Comparison of ENCODE assay signal across 25 cellular contexts in genomic region chr3:195555110-195555509, GRCh38. TPM values are rescaled to one million over a fixed set of nuclear protein-coding genes. Genes with fewer than 3 reads are reported as not detected.
DNase-seq lines count a peak whose midpoint lies in the region; ATAC-seq, FAIRE-seq and TF ChIP-seq lines count a peak whose summit lies in the region.
"Had no signal": no experiment of that assay in that cellular context is flagged by ENCODE, and none has a peak within 500 bp of the region (broad histone marks: within the 10 kb centered on the region; RNA-seq: fewer than 3 reads in every experiment).

No MANE protein-coding gene starts in this region.

- no peaks in the 10 kb centered on the region for H3K36me3 ChIP-seq in K562 (ENCODE audit: control insufficient read depth, insufficient read depth, low read length)
- H3K36me3 ChIP-seq: ascending aorta, Peyer's patch, SJCRH30 had no signal

- FAIRE-seq in K562 (lab: Jason Lieb, UNC), result no peak
- FAIRE-seq: A204.1, endothelial cell of umbilical vein, GM19239 had no signal

- no peak overlapping the region for H3K4me3 ChIP-seq in K562
- H3K4me3 ChIP-seq: ascending aorta, Peyer's patch, SJCRH30, skin epidermis had no signal

- in situ Hi-C loops in K562 (cut with MboI), result no loop called here

- no peak for TF ChIP-seq EP300 in K562 (IDR thresholded peaks at IDR 0.05; ENCODE audit: low read length)

- peak; percentile 41; the same call in 2 of the 3 replicates for ATAC-seq in K562
- no peak for ATAC-seq in omental fat pad (ENCODE audit: low FRiP score)
- no peak for ATAC-seq in HG02884 (IDR thresholded peaks at IDR 0.05; ENCODE audit: unreplicated experiment)

- no peak overlapping the region for H2AFZ ChIP-seq in K562 (ENCODE audit: low read depth, low read length)

- intact Hi-C loops in K562 (cut with micrococcal nuclease), result loop anchor here (5.0 kb wide), 2 partner anchors 57 to 222 kb away; no protein-coding TSS in a partner anchor

- 8% methylated on average over 8 of the region's 8 CpGs for WGBS in K562 (ENCODE audit: insufficient coverage, low coverage, missing lambda C conversion rate)

- H3K4me1 ChIP-seq in K562 (replicated peaks in 1 of 2; ENCODE audit: control insufficient read depth in 2 of 2, insufficient read depth in 2 of 2, low read length in 2 of 2), result peaks cover 0 to 3% of the 10 kb centered on the region in 2 experiments; a peak in 1 of 5 replicates
- H3K4me1 ChIP-seq: ascending aorta, SJCRH30 had no signal

- TF ChIP-seq POLR2A in K562 (conservative IDR thresholded peaks at IDR 0.05), result no peak

- H3K27ac ChIP-seq in K562 (ENCODE audit: extremely low read depth, low read depth, low read length), result no peak overlapping the region
- H3K27ac ChIP-seq: ascending aorta, HL-60, Peyer's patch, SJCRH30, skin epidermis had no signal

- no peaks in the 10 kb centered on the region for H3K9me3 ChIP-seq in K562 (replicated peaks; ENCODE audit: control insufficient read depth, insufficient read depth, low read depth, low read length)
- H3K9me3 ChIP-seq: ascending aorta, Peyer's patch, SJCRH30 had no signal

- peak; percentile 50 for DNase-seq in activated CD4-positive, alpha-beta T cell treated with anti-CD3 and anti-CD28 coated beads for 48 hours
- no peak for DNase-seq in activated CD4-positive, alpha-beta T cell treated with anti-CD3 and anti-CD28 coated beads for 4 hours
- DNase-seq in stimulated activated naive CD4-positive, alpha-beta T cell (lab: John Stamatoyannopoulos, UW), result peak in 4 of 6 experiments; percentile 6 to 31 (median 14)
- no peak for DNase-seq in stimulated activated naive CD4-positive, alpha-beta T cell treated with Interleukin-2 at 50 U/mL for 16 hours (lab: John Stamatoyannopoulos, UW)
- DNase-seq in K562 (ENCODE audit: extremely low read depth in 1 of 4, low spot score in 3 of 4) (peak in 1 of 4 experiments; percentile 19), omental fat pad (ENCODE audit: low spot score) (no peak), NCI-H82 (lab: John Stamatoyannopoulos, UW) (no peak)
- DNase-seq: activated effector memory CD4-positive, alpha-beta T cell treated with anti-CD3 and anti-CD28 coated beads, Interleukin-2, amount 50 U/mL, for 16 hours; caudate nucleus; dermis blood vessel endothelial cell; IMR-90; mammary epithelial cell; NCI-H1105 treated with DMSO at 0.1 percent for 48 hours; NCI-H446 treated with DMSO at 0.1 percent for 48 hours; Peyer's patch; SJCRH30 had no signal

- no peaks in the 10 kb centered on the region for H4K20me1 ChIP-seq in K562 (replicated peaks; ENCODE audit: control insufficient read depth, insufficient read depth, low read length)

- H3K27me3 ChIP-seq in K562 (ENCODE audit: control insufficient read depth in 2 of 2, insufficient read depth in 2 of 2, low read length in 2 of 2), result peaks cover 4 to 17% of the 10 kb centered on the region in 2 experiments; a peak in 2 of 5 replicates
- H3K27me3 ChIP-seq: ascending aorta, Peyer's patch, SJCRH30 had no signal

- BruUV-seq in K562 (replicated peaks; lab: Mats Ljungman, UMichigan), result no TSS peak

- no peak overlapping the region for H3K4me2 ChIP-seq in K562 (ENCODE audit: insufficient read depth, low read length)

- TF ChIP-seq CTCF in K562 (IDR thresholded peaks at IDR 0.05 in 2 of 3, conservative IDR thresholded peaks at IDR 0.05 in 1 of 3; ENCODE audit: insufficient read depth in 2 of 3, low read depth in 1 of 3, low read length in 3 of 3) (no peak), omental fat pad (IDR thresholded peaks at IDR 0.05) (no peak)

- no peak for TF ChIP-seq RAD21 in K562 (CRISPR knock-in tag; conservative IDR thresholded peaks at IDR 0.05 in 1 of 2, IDR thresholded peaks at IDR 0.05 in 1 of 2)

- H3K9ac ChIP-seq in K562 (ENCODE audit: insufficient read depth in 1 of 2, low read depth in 2 of 2, low read length in 2 of 2), result no peak overlapping the region

- no peaks in the 10 kb centered on the region for H3K9me1 ChIP-seq in K562 (ENCODE audit: control insufficient read depth, insufficient read depth, low read length)

- POLR2A ChIA-PET in K562 (lab: Yijun Ruan, JAX), result interaction anchor here (1.2 to 2.8 kb wide), 3 partner anchors 10 to 29 kb away, joined by 3 to 9 read pairs (median 5); partner anchors contain the start of genes APOD and PPP1R2

- CTCF ChIA-PET in K562 (lab: Yijun Ruan, JAX; ENCODE audit: low intra/inter-chr PET ratio), result interaction anchor here (1.0 kb wide), 1 partner anchor 295 kb away, joined by 3 read pairs; no protein-coding TSS in a partner anchor

- H3K79me2 ChIP-seq in K562 (ENCODE audit: control insufficient read depth, insufficient read depth, low read length), result no peaks in the 10 kb centered on the region

TF ChIP-seq in K562, 482 proteins besides CTCF, POLR2A, EP300 and RAD21:
- TF ChIP-seq PKNOX1 (IDR thresholded peaks at IDR 0.05) (0 out of 2 replicates have a peak, but pooled peaks have one; percentile 3), MTF1 (CRISPR knock-in tag; IDR thresholded peaks at IDR 0.05; ENCODE audit: borderline replicate concordance) (no peak)

RNA-seq across cellular contexts. Expression of gene PPP1R2, which starts 12.0 kb away (rescaled TPM):
- total RNA-seq in K562 (2011; cell fraction: chromatin; rRNA removed; ENCODE audit: low replicate concordance), result 24.1 and 28.1 TPM in 2 replicates
- total RNA-seq in K562 (2011; cell fraction: nucleolus; rRNA removed), result 30.3 and 30.7 TPM in 2 replicates
- total RNA-seq in K562 (2011; cell fraction: nucleoplasm; rRNA removed), result 19.5 and 31.0 TPM in 2 replicates
- total RNA-seq in K562 (2014; rRNA removed) (115 and 196 TPM in 2 replicates), K562 (2014; rRNA removed; fragmentation: Illumina TruSeq; extraction: Trizol) (42.4 and 43.6 TPM in 2 replicates), K562 (2015; rRNA removed; fragmentation: Illumina TruSeq; extraction: Trizol) (38.0 and 51.0 TPM in 2 replicates), K562 (2021) (40.3 and 43.1 TPM in 2 replicates), omental fat pad (10 to 100 TPM; 29.1 to 70.8 (median 40.8) TPM)
- polyA plus RNA-seq in K562 (2011; rRNA removed) (29.9 and 46.0 TPM in 2 replicates), K562 (2014; fragmentation: Illumina TruSeq; extraction: Trizol) (27.1 and 33.6 TPM in 2 replicates), K562 (2014; fragmentation: Nextera tagmentation; extraction: Ambion mirVana) (10 to 100 TPM in 1 of 2 experiments, 1 to 10 TPM in 1; 9.4 to 10.5 TPM), K562 (2014; rRNA removed) (18.7 and 19.9 TPM in 2 replicates)
- 13.0 and 36.8 TPM in 2 replicates for polyA plus RNA-seq in K562 (2011; cell fraction: cytosol; rRNA removed)
- polyA plus RNA-seq in K562 (2011; cell fraction: nucleus; rRNA removed), result 22.0 and 35.1 TPM in 2 replicates
- 19.6 and 48.2 TPM in 2 replicates for polyA plus RNA-seq in K562 (2012)
- polyA minus RNA-seq in K562 (2011; rRNA and poly(A)+ RNA removed), result 65.6 and 72.0 TPM in 2 replicates
- polyA minus RNA-seq in K562 (2011; cell fraction: cytosol; rRNA and poly(A)+ RNA removed), result 34.6 and 47.6 TPM in 2 replicates
- polyA minus RNA-seq in K562 (2011; cell fraction: nucleus; rRNA and poly(A)+ RNA removed), result 29.4 and 35.7 TPM in 2 replicates

RNA-seq across cellular contexts. Expression of gene APOD, which starts 28.6 kb away (rescaled TPM):
- 0.42 and 0.58 TPM in 2 replicates for total RNA-seq in K562 (2011; cell fraction: chromatin; rRNA removed; ENCODE audit: low replicate concordance)
- 1.3 TPM in 2 replicates for total RNA-seq in K562 (2011; cell fraction: nucleolus; rRNA removed)
- total RNA-seq in K562 (2011; cell fraction: nucleoplasm; rRNA removed), result 0.29 and 1.8 TPM in 2 replicates
- total RNA-seq in K562 (2014; rRNA removed) (not detected in 2 replicates), K562 (2014; rRNA removed; fragmentation: Illumina TruSeq; extraction: Trizol) (0.25 and 0.48 TPM in 2 replicates), K562 (2015; rRNA removed; fragmentation: Illumina TruSeq; extraction: Trizol) (0.18 TPM in 1 of 2 replicates, not detected in the other), K562 (2021) (0.33 and 0.83 TPM in 2 replicates), omental fat pad (1,000 to 10,000 TPM in 2 of 4 donors, 100 to 1,000 TPM in 2; 340 to 1,610 (median 888) TPM)
- polyA plus RNA-seq in K562 (2011; rRNA removed) (0.50 TPM in 1 of 2 replicates, not detected in the other), K562 (2014; fragmentation: Illumina TruSeq; extraction: Trizol) (0.48 and 0.54 TPM in 2 replicates), K562 (2014; fragmentation: Nextera tagmentation; extraction: Ambion mirVana) (under 1 TPM; 0.36 to 0.44 TPM), K562 (2014; rRNA removed) (0.32 TPM in 1 of 2 replicates, not detected in the other)
- 0.04 and 0.27 TPM in 2 replicates for polyA plus RNA-seq in K562 (2011; cell fraction: cytosol; rRNA removed)
- polyA plus RNA-seq in K562 (2011; cell fraction: nucleus; rRNA removed), result 0.11 and 0.21 TPM in 2 replicates
- 0.26 and 1.4 TPM in 2 replicates for polyA plus RNA-seq in K562 (2012)
- 0.36 and 0.74 TPM in 2 replicates for polyA minus RNA-seq in K562 (2011; rRNA and poly(A)+ RNA removed)
- polyA minus RNA-seq in K562 (2011; cell fraction: cytosol; rRNA and poly(A)+ RNA removed), result not detected in 2 replicates
- not detected in 2 replicates for polyA minus RNA-seq in K562 (2011; cell fraction: nucleus; rRNA and poly(A)+ RNA removed)
- total RNA-seq: activated CD8-positive, alpha-beta memory T cell treated with anti-CD3 and anti-CD28 coated beads for 36 hours; IMR-90; M059J had no signal

Comparison
In these comparisons a context has a peak if more than half of its experiments do, and no peak if none do; other contexts are left out.
1. DNase-seq: peak in activated CD4-positive, alpha-beta T cell treated with anti-CD3 and anti-CD28 coated beads for 48 hours (single experiment) and stimulated activated naive CD4-positive, alpha-beta T cell (4 of 6); none in activated CD4-positive, alpha-beta T cell treated with anti-CD3 and anti-CD28 coated beads for 4 hours (0 of 2), stimulated activated naive CD4-positive, alpha-beta T cell treated with Interleukin-2 at 50 U/mL for 16 hours (single experiment), omental fat pad (single experiment) and NCI-H82 (single experiment).
2. RNA of gene APOD, which starts 28.6 kb away (total RNA-seq): 340 to 1,610 TPM in omental fat pad; 0.18 to 1.8 TPM in K562; every median in the first group is over 100 times any median in the second.